In the genomic region with DNA sequence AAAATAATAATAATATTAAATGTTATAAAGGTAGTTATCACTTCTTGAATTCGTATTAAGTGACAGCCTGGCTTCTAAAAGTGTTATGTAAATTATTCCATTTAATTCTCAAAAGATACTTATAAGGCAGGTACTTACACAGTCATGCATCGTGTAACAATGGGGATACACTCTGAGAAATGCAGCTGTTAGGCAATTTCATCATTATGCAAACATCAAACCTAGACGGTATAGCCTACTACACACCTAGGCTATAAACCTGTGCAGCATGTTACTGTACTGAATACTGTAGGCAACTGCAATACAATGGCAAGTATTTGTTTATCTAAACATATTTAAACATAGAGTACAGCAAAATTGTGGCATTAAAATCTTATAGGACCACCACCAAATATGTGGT, we compare ENCODE assay signal across 14 cellular contexts. TPM values are rescaled to one million over a fixed set of nuclear protein-coding genes. Genes with fewer than 3 reads are reported as not detected.
DNase-seq lines count a peak whose midpoint lies in the region; ATAC-seq and TF ChIP-seq lines count a peak whose summit lies in the region.
"Had no signal": no experiment of that assay in that cellular context is flagged by ENCODE, and none has a peak within 500 bp of the region (broad histone marks: within the 10 kb centered on the region; RNA-seq: fewer than 3 reads in every experiment).

No MANE protein-coding gene starts in this region.

- no peaks in the 10 kb centered on the region for H3K9me3 ChIP-seq in CD4-positive, CD25-positive, alpha-beta regulatory T cell (ENCODE audit: control insufficient read depth in 2 of 2, low read length in 2 of 2)
- H3K9me3 ChIP-seq in neutrophil, result no peaks in the 10 kb centered on the region
- no peaks in the 10 kb centered on the region for H3K9me3 ChIP-seq in CD8-positive, alpha-beta memory T cell (ENCODE audit: low read length)

- peak overlapping the region; percentile 54 for H3K4me3 ChIP-seq in CD4-positive, CD25-positive, alpha-beta regulatory T cell (ENCODE audit: low read depth, low read length)
- H3K4me3 ChIP-seq in coronary artery, result peak overlapping the region; percentile 80
- H3K4me3 ChIP-seq in neutrophil (ENCODE audit: low read depth in 1 of 2, low read length in 1 of 2), result peak overlapping the region; percentile 62 to 67
- H3K4me3 ChIP-seq in CD8-positive, alpha-beta memory T cell (ENCODE audit: low read length), result no peak overlapping the region

- TF ChIP-seq CTCF in HFFc6 (IDR thresholded peaks at IDR 0.05) (no peak), coronary artery (IDR thresholded peaks at IDR 0.05) (no peak), neutrophil (IDR thresholded peaks at IDR 0.05) (no peak)

- no peak for ATAC-seq in CD4-positive, CD25-positive, alpha-beta regulatory T cell (ENCODE audit: low read depth in 2 of 2)
- no peak for ATAC-seq in GM18511 (IDR thresholded peaks at IDR 0.05; ENCODE audit: unreplicated experiment)

- peaks cover 26% of the 10 kb centered on the region for H3K4me1 ChIP-seq in CD4-positive, CD25-positive, alpha-beta regulatory T cell (ENCODE audit: control insufficient read depth, insufficient read depth, low read length, poor library complexity, severe bottlenecking)
- peaks cover 22 to 28% of the 10 kb centered on the region in 2 experiments for H3K4me1 ChIP-seq in neutrophil (ENCODE audit: control insufficient read depth in 1 of 2, insufficient read depth in 1 of 2, low read depth in 1 of 2, low read length in 1 of 2)
- H3K4me1 ChIP-seq in CD8-positive, alpha-beta memory T cell (ENCODE audit: insufficient read depth, low read length), result peaks cover 26% of the 10 kb centered on the region

- H3K36me3 ChIP-seq in CD4-positive, CD25-positive, alpha-beta regulatory T cell (ENCODE audit: control insufficient read depth, insufficient read depth, low read length), result no peaks in the 10 kb centered on the region
- no peaks in the 10 kb centered on the region for H3K36me3 ChIP-seq in neutrophil
- H3K36me3 ChIP-seq in CD8-positive, alpha-beta memory T cell (ENCODE audit: insufficient read depth, low read length), result no peaks in the 10 kb centered on the region

- POLR2A ChIA-PET in CD8-positive, alpha-beta memory T cell (lab: Charles Lee), result no interaction called here

- no peak for DNase-seq in CD4-positive, CD25-positive, alpha-beta regulatory T cell
- DNase-seq in HFFc6, result no peak
- no peak for DNase-seq in coronary artery (ENCODE audit: low spot score)
- no peak for DNase-seq in immature natural killer cell
- no peak for DNase-seq in ureter (ENCODE audit: low spot score)
- no peak for DNase-seq in CD8-positive, alpha-beta memory T cell
- DNase-seq: activated effector memory CD4-positive, alpha-beta T cell treated with Interleukin-2 at 50 U/mL for 16 hours; DND-41; NCI-H2081; SIG-M5; stimulated activated CD4-positive, alpha-beta T cell treated with anti-CD3 and anti-CD28 coated beads, Interleukin-15, amount 100 ng/mL, for 24 hours; stimulated activated naive CD4-positive, alpha-beta T cell had no signal

- no peaks in the 10 kb centered on the region for H3K27me3 Mint-ChIP-seq in CD4-positive, CD25-positive, alpha-beta regulatory T cell
- no peaks in the 10 kb centered on the region for H3K27me3 Mint-ChIP-seq in HFFc6 (ENCODE audit: insufficient read depth)
- peaks cover 0 to 3% (median 2%) of the 10 kb centered on the region in 3 donors for H3K27me3 Mint-ChIP-seq in immature natural killer cell (ENCODE audit: low read depth in 3 of 3)
- H3K27me3 Mint-ChIP-seq in CD8-positive, alpha-beta memory T cell, result no peaks in the 10 kb centered on the region

- peaks cover 7 to 63% (median 48%) of the 10 kb centered on the region in 4 donors for H3K4me1 Mint-ChIP-seq in CD4-positive, CD25-positive, alpha-beta regulatory T cell
- H3K4me1 Mint-ChIP-seq in HFFc6 (ENCODE audit: low read depth) (peaks cover 42% of the 10 kb centered on the region), immature natural killer cell (peaks cover 14 to 25% of the 10 kb centered on the region in 2 donors)
- H3K4me1 Mint-ChIP-seq in CD8-positive, alpha-beta memory T cell, result peaks cover 23 to 50% (median 39%) of the 10 kb centered on the region in 3 donors

- H3K9me3 Mint-ChIP-seq in CD4-positive, CD25-positive, alpha-beta regulatory T cell, result no peaks in the 10 kb centered on the region
- H3K9me3 Mint-ChIP-seq in HFFc6, result no peaks in the 10 kb centered on the region
- H3K9me3 Mint-ChIP-seq in immature natural killer cell, result peaks cover 0 to 1% (median 0%) of the 10 kb centered on the region in 6 donors
- H3K9me3 Mint-ChIP-seq in CD8-positive, alpha-beta memory T cell, result no peaks in the 10 kb centered on the region

- H3K4me3 Mint-ChIP-seq in CD4-positive, CD25-positive, alpha-beta regulatory T cell, result peak overlapping the region; percentile 33 to 95 (median 82)
- peak overlapping the region; percentile 95 for H3K4me3 Mint-ChIP-seq in HFFc6
- H3K4me3 Mint-ChIP-seq in immature natural killer cell, result peak overlapping the region in 1 of 5 donors; percentile 28
- peak overlapping the region in 2 of 7 donors; percentile 83 to 89 for H3K4me3 Mint-ChIP-seq in CD8-positive, alpha-beta memory T cell

- peaks cover 16% of the 10 kb centered on the region for H3K36me3 Mint-ChIP-seq in CD4-positive, CD25-positive, alpha-beta regulatory T cell
- H3K36me3 Mint-ChIP-seq in HFFc6 (ENCODE audit: low read depth), result peaks cover 3% of the 10 kb centered on the region; the same call in 1 of the 2 replicates
- H3K36me3 Mint-ChIP-seq in immature natural killer cell, result peaks cover 0 to 12% (median 0%) of the 10 kb centered on the region in 3 donors
- H3K36me3 Mint-ChIP-seq in CD8-positive, alpha-beta memory T cell, result peaks cover 0 to 5% (median 3%) of the 10 kb centered on the region in 3 donors

- no peak overlapping the region for H3K27ac Mint-ChIP-seq in CD4-positive, CD25-positive, alpha-beta regulatory T cell
- H3K27ac Mint-ChIP-seq in HFFc6 (no peak overlapping the region), immature natural killer cell (no peak overlapping the region)
- H3K27ac Mint-ChIP-seq in CD8-positive, alpha-beta memory T cell, result peak overlapping the region in 2 of 8 donors; percentile 42 to 81

- no peak overlapping the region for H3K27ac ChIP-seq in CD4-positive, CD25-positive, alpha-beta regulatory T cell (ENCODE audit: insufficient read depth, low read length, poor library complexity, severe bottlenecking)
- no peak overlapping the region for H3K27ac ChIP-seq in coronary artery
- peak overlapping the region; percentile 79 for H3K27ac ChIP-seq in neutrophil
- no peak overlapping the region for H3K27ac ChIP-seq in CD8-positive, alpha-beta memory T cell (ENCODE audit: low read depth, low read length)

- CTCF ChIA-PET in CD8-positive, alpha-beta memory T cell (lab: Charles Lee), result interaction anchor here (1.5 kb wide), 1 partner anchor 26 kb away, joined by 4 read pairs; no protein-coding TSS in a partner anchor

- no peaks in the 10 kb centered on the region for H3K27me3 ChIP-seq in CD4-positive, CD25-positive, alpha-beta regulatory T cell (ENCODE audit: control insufficient read depth, insufficient read depth, low read length)
- no peaks in the 10 kb centered on the region for H3K27me3 ChIP-seq in neutrophil
- no peaks in the 10 kb centered on the region for H3K27me3 ChIP-seq in CD8-positive, alpha-beta memory T cell (ENCODE audit: insufficient read depth, low read length, poor library complexity, severe bottlenecking)

RNA-seq across cellular contexts. Expression of gene IFIT1, which starts 1.5 kb away (rescaled TPM):
- total RNA-seq in CD4-positive, CD25-positive, alpha-beta regulatory T cell, result 6.1 TPM
- 10 to 100 TPM in 2 of 4 donors, 1 to 10 TPM in 2; 5.5 to 15.9 (median 10.7) TPM for polyA plus RNA-seq in CD4-positive, CD25-positive, alpha-beta regulatory T cell
- 10 to 100 TPM; 35.7 to 52.5 (median 49.1) TPM for total RNA-seq in HFFc6 (2021; fragmentation: NEBNext Ultra II Directional; extraction: Animal tissue kit (Norgen Biotek cat#: 25700))
- polyA plus RNA-seq in immature natural killer cell, result 1 to 10 TPM in 2 of 3 donors, under 1 TPM in 1; 0.43 to 6.0 (median 1.8) TPM
- 4.1 TPM for total RNA-seq in ureter
- total RNA-seq in CD8-positive, alpha-beta memory T cell, result under 1 TPM; 0.39 to 0.71 TPM
- 4.1 TPM for polyA plus RNA-seq in CD8-positive, alpha-beta memory T cell

RNA-seq across cellular contexts. Expression of gene IFIT1B, which starts 16.0 kb away (rescaled TPM):
- total RNA-seq in CD4-positive, CD25-positive, alpha-beta regulatory T cell, result not detected
- polyA plus RNA-seq in CD4-positive, CD25-positive, alpha-beta regulatory T cell, result under 1 TPM in 1 of 4 donors, not detected in 3; 0.08 TPM
- total RNA-seq in HFFc6 (2021; fragmentation: NEBNext Ultra II Directional; extraction: Animal tissue kit (Norgen Biotek cat#: 25700)), result not detected
- under 1 TPM in 1 of 3 donors, not detected in 2; 0.11 TPM for polyA plus RNA-seq in immature natural killer cell
- not detected for total RNA-seq in ureter
- total RNA-seq in CD8-positive, alpha-beta memory T cell, result not detected
- 0.14 TPM for polyA plus RNA-seq in CD8-positive, alpha-beta memory T cell

RNA-seq across cellular contexts. Expression of gene IFIT5, which starts 20.5 kb away (rescaled TPM):
- total RNA-seq in CD4-positive, CD25-positive, alpha-beta regulatory T cell, result 20.8 TPM
- 10 to 100 TPM; 12.3 to 18.1 (median 13.0) TPM for polyA plus RNA-seq in CD4-positive, CD25-positive, alpha-beta regulatory T cell
- total RNA-seq in HFFc6 (2021; fragmentation: NEBNext Ultra II Directional; extraction: Animal tissue kit (Norgen Biotek cat#: 25700)), result 10 to 100 TPM; 19.2 to 26.1 (median 22.4) TPM
- polyA plus RNA-seq in immature natural killer cell, result 10 to 100 TPM in 2 of 3 donors, 1 to 10 TPM in 1; 9.2 to 10.4 (median 10.2) TPM
- total RNA-seq in ureter, result 17.4 TPM
- total RNA-seq in CD8-positive, alpha-beta memory T cell, result 1 to 10 TPM; 6.2 to 6.5 TPM
- polyA plus RNA-seq in CD8-positive, alpha-beta memory T cell, result 7.9 TPM
